25 cellular contexts compared by ENCODE assay signal in the genomic region with DNA sequence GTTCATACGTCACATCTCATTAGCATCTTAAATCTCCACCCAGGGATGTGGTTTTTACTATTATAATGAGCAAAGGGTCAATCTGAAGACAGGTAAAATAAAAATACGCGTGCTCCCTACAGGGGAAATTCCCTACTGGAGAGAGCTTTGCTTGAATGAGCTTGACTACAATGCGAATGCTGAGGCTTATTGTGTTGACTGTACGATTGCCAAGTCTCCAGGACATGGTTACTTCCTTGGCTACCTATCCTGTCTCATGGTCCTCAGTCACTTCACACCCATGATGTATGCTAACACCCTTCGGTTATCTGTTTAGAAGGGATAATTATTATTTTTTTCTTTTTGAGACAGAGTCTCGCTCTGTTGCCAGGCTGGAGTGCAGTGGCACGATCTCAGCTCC.
"Had no signal": no experiment of that assay in that cellular context is flagged by ENCODE, and none has a peak within 500 bp of the region (broad histone marks: within the 10 kb centered on the region; RNA-seq: fewer than 3 reads in every experiment).

No MANE protein-coding gene starts in this region.

- H3K4me3 Mint-ChIP-seq: activated CD4-positive, alpha-beta memory T cell treated with anti-CD3 and anti-CD28 coated beads, Interleukin-2, amount 10 ng/mL, durations not matched to agents 7 days and 5 days; activated CD4-positive, alpha-beta T cell treated with anti-CD3 and anti-CD28 coated beads for 36 hours; activated naive CD4-positive, alpha-beta T cell treated with anti-CD3 and anti-CD28 coated beads, Interleukin-2, amount 10 ng/mL, durations not matched to agents 7 days and 5 days; activated naive CD8-positive, alpha-beta T cell treated with anti-CD3 and anti-CD28 coated beads for 36 hours; activated T-cell treated with anti-CD3 and anti-CD28 coated beads, Interleukin-2, amount 50 U/mL, for 72 hours; T-cell had no signal

- H3K36me3 Mint-ChIP-seq: activated naive CD4-positive, alpha-beta T cell treated with anti-CD3 and anti-CD28 coated beads, Interleukin-2, amount 10 ng/mL, durations not matched to agents 7 days and 5 days had no signal

- ATAC-seq: activated CD4-positive, alpha-beta T cell treated with anti-CD3 and anti-CD28 coated beads for 36 hours; activated T-cell treated with anti-CD3 and anti-CD28 coated beads, Interleukin-2, amount 50 U/mL, for 72 hours; Panc1; Right ventricle myocardium inferior; T-cell had no signal

- H3K27ac ChIP-seq: KMS-11, SK-N-MC had no signal

- H3K4me1 Mint-ChIP-seq: activated CD4-positive, alpha-beta memory T cell treated with anti-CD3 and anti-CD28 coated beads, Interleukin-2, amount 10 ng/mL, durations not matched to agents 7 days and 5 days; activated CD4-positive, alpha-beta T cell treated with anti-CD3 and anti-CD28 coated beads for 36 hours; activated naive CD4-positive, alpha-beta T cell treated with anti-CD3 and anti-CD28 coated beads, Interleukin-2, amount 10 ng/mL, durations not matched to agents 7 days and 5 days; activated naive CD8-positive, alpha-beta T cell treated with anti-CD3 and anti-CD28 coated beads for 36 hours; T-cell had no signal

- H3K27ac Mint-ChIP-seq: activated CD4-positive, alpha-beta memory T cell treated with anti-CD3 and anti-CD28 coated beads, Interleukin-2, amount 10 ng/mL, durations not matched to agents 7 days and 5 days; activated CD4-positive, alpha-beta T cell treated with anti-CD3 and anti-CD28 coated beads for 36 hours; activated naive CD4-positive, alpha-beta T cell treated with anti-CD3 and anti-CD28 coated beads, Interleukin-2, amount 10 ng/mL, durations not matched to agents 7 days and 5 days; activated naive CD8-positive, alpha-beta T cell treated with anti-CD3 and anti-CD28 coated beads for 36 hours; activated T-cell treated with anti-CD3 and anti-CD28 coated beads, Interleukin-2, amount 50 U/mL, for 72 hours; activated T-helper 2 cell treated with anti-CD3 and anti-CD28 coated beads, Interferon-gamma antibody, Interleukin-2, Interleukin-4, amounts not matched to agents 10 μg/mL and 5 μg/mL and 100 μg/mL, durations not matched to agents 14 hours and 24 hours and 36 hours; T-cell had no signal

- H3K27me3 Mint-ChIP-seq: activated CD4-positive, alpha-beta memory T cell treated with anti-CD3 and anti-CD28 coated beads, Interleukin-2, amount 10 ng/mL, durations not matched to agents 7 days and 5 days; activated naive CD4-positive, alpha-beta T cell treated with anti-CD3 and anti-CD28 coated beads, Interleukin-2, amount 10 ng/mL, durations not matched to agents 7 days and 5 days; activated naive CD8-positive, alpha-beta T cell treated with anti-CD3 and anti-CD28 coated beads for 36 hours had no signal

- DNase-seq: activated CD4-positive, alpha-beta memory T cell treated with anti-CD3 and anti-CD28 coated beads, Interleukin-2, amount 10 ng/mL, durations not matched to agents 7 days and 5 days; activated CD4-positive, alpha-beta T cell treated with anti-CD3 and anti-CD28 coated beads for 36 hours; activated CD4-positive, alpha-beta T cell treated with anti-CD3 and anti-CD28 coated beads, Interleukin-2, amount 50 U/mL, for 1 hour; activated CD4-positive, CD25-positive, alpha-beta regulatory T cell; activated gamma-delta T cell treated with Interleukin-2 at 50 U/mL for 16 hours; activated naive CD4-positive, alpha-beta T cell treated with anti-CD3 and anti-CD28 coated beads, Interleukin-2, amount 10 ng/mL, durations not matched to agents 7 days and 5 days; activated naive CD8-positive, alpha-beta T cell treated with anti-CD3 and anti-CD28 coated beads for 36 hours; activated T-cell treated with anti-CD3 and anti-CD28 coated beads for 4 hours; activated T-cell treated with anti-CD3 and anti-CD28 coated beads, Interleukin-2, amount 50 U/mL, for 72 hours; MG63; MV-4-11; NCI-H1694 treated with DMSO at 0.1 percent for 48 hours; NCI-H2081 treated with DMSO at 0.1 percent for 48 hours; NCI-H446; NCI-H524 treated with DMSO at 0.1 percent for 48 hours; NCI-H774; NK-92 treated with Interleukin-12 subunit alpha and Interleukin-12 subunit beta, amount 100 ng/mL, for 24 hours; T-cell; T-helper 2 cell; T1000 had no signal
